ENCODE assay signal across 9 cellular contexts in genomic region chr2:20584637-20585321, GRCh38.
DNase-seq lines count a peak whose midpoint lies in the region; TF ChIP-seq lines count a peak whose summit lies in the region.
"Had no signal": no experiment of that assay in that cellular context is flagged by ENCODE, and none has a peak within 500 bp of the region (broad histone marks: within the 10 kb centered on the region; RNA-seq: fewer than 3 reads in every experiment).

No MANE protein-coding gene starts in this region.

- DNase-seq in HFFc6 (peak; percentile 92), breast epithelium (ENCODE audit: low spot score in 2 of 2) (peak in 1 of 2 donors; percentile 91), inferior parietal cortex (ENCODE audit: extremely low spot score) (peak; percentile 62), stomach (peak; percentile 47), HPDE6-E6E7 (ENCODE audit: extremely low spot score) (no peak), NCI-H146 (lab: John Stamatoyannopoulos, UW) (no peak), mesenteric fat pad (ENCODE audit: low spot score) (no peak)
- no peak for DNase-seq in T-helper 2 cell treated with Interferon-gamma antibody and Interleukin-4, amounts not matched to agents 5 μg/mL and 100 μg/mL, for 36 hours (ENCODE audit: low spot score)

- H3K27ac ChIP-seq in breast epithelium (peak overlapping the region; percentile 86 to 93), stomach (peak overlapping the region in 4 of 5 donors; percentile 30 to 71 (median 60))

- H3K4me3 Mint-ChIP-seq in HFFc6: peak overlapping the region; percentile 20
- H3K4me3 Mint-ChIP-seq in T-helper 2 cell treated with Interferon-gamma antibody and Interleukin-4, amounts not matched to agents 5 μg/mL and 100 μg/mL, for 36 hours: no peak overlapping the region

- H3K4me1 Mint-ChIP-seq in HFFc6 (ENCODE audit: low read depth): peaks cover 73% of the 10 kb centered on the region
- H3K4me1 Mint-ChIP-seq in T-helper 2 cell treated with Interferon-gamma antibody and Interleukin-4, amounts not matched to agents 5 μg/mL and 100 μg/mL, for 36 hours (ENCODE audit: low read depth): peaks cover 4% of the 10 kb centered on the region

- TF ChIP-seq EP300 in stomach (IDR thresholded peaks at IDR 0.05): no peak

- H3K4me3 ChIP-seq in breast epithelium: no peak overlapping the region
- H3K4me3 ChIP-seq in stomach: no peak overlapping the region

- intact Hi-C loops in breast epithelium (cut with DNase I; ENCODE audit: low total_unique reads) (no loop called here), stomach (cut with DNase I; ENCODE audit: low total_unique reads) (no loop called here)

- H3K27me3 ChIP-seq in breast epithelium (no peaks in the 10 kb centered on the region), stomach (no peaks in the 10 kb centered on the region)

- TF ChIP-seq POLR2A in breast epithelium (IDR thresholded peaks at IDR 0.05) (no peak), stomach (IDR thresholded peaks at IDR 0.05) (no peak)

- peaks cover 0 to 6% of the 10 kb centered on the region in 2 donors for H3K9me3 ChIP-seq in breast epithelium
- H3K9me3 ChIP-seq in stomach: peaks cover 3 to 9% (median 7%) of the 10 kb centered on the region in 4 donors

- H3K4me1 ChIP-seq in breast epithelium (no peaks in the 10 kb centered on the region), stomach (peaks cover 20 to 48% (median 33%) of the 10 kb centered on the region in 4 donors)

- peak overlapping the region; percentile 90 for H3K27ac Mint-ChIP-seq in HFFc6
- no peak overlapping the region for H3K27ac Mint-ChIP-seq in T-helper 2 cell treated with Interferon-gamma antibody and Interleukin-4, amounts not matched to agents 5 μg/mL and 100 μg/mL, for 36 hours
- H3K27ac Mint-ChIP-seq: activated naive CD4-positive, alpha-beta T cell treated with anti-CD3 and anti-CD28 coated beads, Interleukin-2, amount 50 U/mL, for 72 hours had no signal

- H3K27me3 Mint-ChIP-seq in HFFc6 (ENCODE audit: insufficient read depth): no peaks in the 10 kb centered on the region; the same call in 1 of the 2 replicates
- no peaks in the 10 kb centered on the region for H3K27me3 Mint-ChIP-seq in T-helper 2 cell treated with Interferon-gamma antibody and Interleukin-4, amounts not matched to agents 5 μg/mL and 100 μg/mL, for 36 hours (ENCODE audit: low read depth)

- H3K36me3 ChIP-seq in breast epithelium: no peaks in the 10 kb centered on the region
- no peaks in the 10 kb centered on the region for H3K36me3 ChIP-seq in stomach

- H3K36me3 Mint-ChIP-seq in HFFc6 (ENCODE audit: low read depth): no peaks in the 10 kb centered on the region
- H3K36me3 Mint-ChIP-seq in T-helper 2 cell treated with Interferon-gamma antibody and Interleukin-4, amounts not matched to agents 5 μg/mL and 100 μg/mL, for 36 hours (ENCODE audit: low read depth): no peaks in the 10 kb centered on the region
- H3K36me3 Mint-ChIP-seq: activated naive CD4-positive, alpha-beta T cell treated with anti-CD3 and anti-CD28 coated beads, Interleukin-2, amount 50 U/mL, for 72 hours had no signal

- H3K9me3 Mint-ChIP-seq in HFFc6: no peaks in the 10 kb centered on the region
- no peaks in the 10 kb centered on the region for H3K9me3 Mint-ChIP-seq in T-helper 2 cell treated with Interferon-gamma antibody and Interleukin-4, amounts not matched to agents 5 μg/mL and 100 μg/mL, for 36 hours
- H3K9me3 Mint-ChIP-seq: activated naive CD4-positive, alpha-beta T cell treated with anti-CD3 and anti-CD28 coated beads, Interleukin-2, amount 50 U/mL, for 72 hours had no signal

- TF ChIP-seq CTCF in HFFc6 (IDR thresholded peaks at IDR 0.05): no peak
- no peak for TF ChIP-seq CTCF in breast epithelium (IDR thresholded peaks at IDR 0.05)
- TF ChIP-seq CTCF in stomach (IDR thresholded peaks at IDR 0.05): no peak

- WGBS in stomach, 5 donors: 45 to 69% (median 60%) methylated on average over 6 to 9 of the region's 9 CpGs

Comparison
In these comparisons a context has a peak if more than half of its experiments do, and no peak if none do; other contexts are left out.
1. DNase-seq: peak in HFFc6 (single experiment), inferior parietal cortex (single experiment) and stomach (single experiment); none in T-helper 2 cell treated with Interferon-gamma antibody and Interleukin-4, amounts not matched to agents 5 μg/mL and 100 μg/mL, for 36 hours (single experiment), HPDE6-E6E7 (single experiment), NCI-H146 (single experiment) and mesenteric fat pad (single experiment).